20 cellular contexts compared by ENCODE assay signal in the genomic region with DNA sequence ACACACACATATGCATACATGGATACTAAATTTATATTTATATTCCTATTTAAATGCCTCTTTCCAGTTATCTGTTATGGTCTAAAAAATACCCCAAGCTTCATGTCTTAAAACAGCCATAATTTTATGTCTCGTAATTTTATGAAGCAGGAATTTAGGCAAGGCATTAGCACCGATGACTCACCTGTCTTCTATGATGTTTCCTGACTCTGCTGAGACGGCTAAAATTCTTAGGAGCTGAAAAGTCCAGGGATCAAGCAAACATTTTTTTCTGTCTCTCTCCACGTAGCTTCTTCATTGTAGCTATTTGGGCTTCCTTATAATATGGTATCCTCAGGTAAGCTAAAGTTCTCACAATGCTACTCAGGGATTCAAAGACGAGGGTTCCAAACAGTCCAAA.
A peak's percentile ranks its signal among the peaks of the same experiment; 100 is the strongest.
DNase-seq lines count a peak whose midpoint lies in the region; ATAC-seq and TF ChIP-seq lines count a peak whose summit lies in the region.
"Had no signal": no experiment of that assay in that cellular context is flagged by ENCODE, and none has a peak within 500 bp of the region (broad histone marks: within the 10 kb centered on the region; RNA-seq: fewer than 3 reads in every experiment).

No MANE protein-coding gene starts in this region.

- ATAC-seq in omental fat pad (ENCODE audit: low FRiP score): no peak
- ATAC-seq in HG03571 (IDR thresholded peaks at IDR 0.05; ENCODE audit: unreplicated experiment): no peak
- ATAC-seq in HG02642 (IDR thresholded peaks at IDR 0.05; ENCODE audit: poor library complexity, unreplicated experiment): no peak

- TF ChIP-seq CTCF in omental fat pad (IDR thresholded peaks at IDR 0.05): no peak

- DNase-seq in A172 (ENCODE audit: low spot score): peak; percentile 32
- peak; percentile 28 for DNase-seq in LHCN-M2 (ENCODE audit: low read depth)
- peak; percentile 26 for DNase-seq in astrocyte of the hippocampus (ENCODE audit: low read depth, low spot score)
- peak; percentile 44 for DNase-seq in iris pigment epithelial cell (ENCODE audit: low read depth)
- no peak for DNase-seq in omental fat pad (ENCODE audit: low spot score)
- DNase-seq in HK-2 (ENCODE audit: unreplicated experiment): no peak
- DNase-seq: 8988T; CD8-positive, alpha-beta memory T cell; DMS153; foreskin melanocyte; GDM1; islet precursor cell; Karpas-422; NCI-H1048; NCI-H187 treated with DMSO at 0.1 percent for 48 hours; NCI-H69; stimulated activated CD4-positive, alpha-beta T cell treated with anti-CD3 and anti-CD28 coated beads, Interleukin-1b, Interleukin-23, amount 100 ng/mL, for 48 hours; upper lobe of left lung had no signal

Comparison
In these comparisons a context has a peak if more than half of its experiments do, and no peak if none do; other contexts are left out.
1. DNase-seq: peak in A172 (single experiment), LHCN-M2 (single experiment), astrocyte of the hippocampus (single experiment) and iris pigment epithelial cell (single experiment); none in omental fat pad (single experiment) and HK-2 (single experiment).